ENCODE assay signal across 8 cellular contexts in the genomic region with DNA sequence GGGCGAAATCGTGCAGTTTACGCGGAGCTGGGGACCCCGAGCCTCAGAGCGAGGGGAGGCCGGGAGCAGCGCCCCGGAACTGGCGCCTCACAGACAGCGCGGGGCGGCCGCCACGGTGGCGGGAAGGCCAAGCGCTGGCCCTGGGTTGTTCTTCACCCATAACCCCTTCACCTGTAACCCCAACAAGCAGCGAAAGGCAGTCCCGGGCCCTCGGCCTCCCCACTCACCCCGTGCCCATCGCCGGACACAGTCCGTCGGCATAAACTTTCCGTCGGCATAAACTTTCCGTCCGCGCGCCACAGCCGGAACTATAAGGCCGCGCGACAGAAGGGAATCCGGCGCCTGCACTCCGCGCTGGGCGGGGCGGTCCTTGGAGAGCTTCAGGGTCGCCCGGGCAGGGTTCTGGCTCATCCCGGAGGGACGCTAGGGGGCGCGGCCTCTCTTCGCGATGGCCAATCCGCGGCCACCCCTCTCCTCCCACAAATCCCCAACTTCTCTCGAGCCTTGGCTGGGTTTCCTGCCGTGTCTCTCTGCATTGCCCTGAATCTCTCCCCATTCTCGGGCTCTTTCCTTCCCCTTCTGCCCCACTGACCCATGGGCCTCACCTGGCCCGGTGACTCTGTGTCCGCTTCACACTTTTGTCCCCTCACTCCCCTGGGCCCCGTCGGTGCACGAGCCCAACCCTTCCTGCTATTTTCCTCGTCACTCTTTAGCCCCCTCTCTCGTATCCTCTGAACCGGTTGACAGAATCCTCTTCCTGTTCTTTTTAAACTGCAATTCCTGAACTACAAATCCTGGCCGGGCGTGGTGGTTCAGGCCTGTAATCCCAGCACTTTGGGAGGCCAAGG. TPM values are rescaled to one million over a fixed set of nuclear protein-coding genes. Genes with fewer than 3 reads are reported as not detected.
DNase-seq lines count a peak whose midpoint lies in the region; ATAC-seq, FAIRE-seq and TF ChIP-seq lines count a peak whose summit lies in the region.

Gene INTS14 (minus strand): TSS at position 261 of the 848 bp plus-strand sequence. CDS start 3,751 bp downstream, outside the sequence.

- H3K9me3 Mint-ChIP-seq in activated CD4-positive, alpha-beta T cell treated with anti-CD3 and anti-CD28 coated beads for 36 hours (ENCODE audit: low read depth) = no peaks in the 10 kb centered on the region

- H3K4me1 ChIP-seq in BLaER1 = peaks cover 34% of the 10 kb centered on the region

- ATAC-seq in HG03457 (IDR thresholded peaks at IDR 0.05; ENCODE audit: unreplicated experiment) = peak; percentile 87
- ATAC-seq in activated CD4-positive, alpha-beta T cell treated with anti-CD3 and anti-CD28 coated beads for 36 hours = peak; percentile 99

- H3K36me3 Mint-ChIP-seq in activated CD4-positive, alpha-beta T cell treated with anti-CD3 and anti-CD28 coated beads for 36 hours (ENCODE audit: low read depth) = peaks cover 2% of the 10 kb centered on the region

- DNase-seq in GM19239 (ENCODE audit: insufficient read length, low spot score) (peak; percentile 91), NCI-H524 (lab: John Stamatoyannopoulos, UW) (peak; percentile 95 to 97), choroid plexus epithelial cell (ENCODE audit: low read depth) (peak; percentile 98), kidney glomerular epithelial cell (lab: John Stamatoyannopoulos, UW) (peak; percentile 93)
- peak; percentile 98 for DNase-seq in activated CD4-positive, alpha-beta T cell treated with anti-CD3 and anti-CD28 coated beads for 36 hours
- DNase-seq in stimulated activated CD4-positive, alpha-beta T cell treated with anti-CD3 and anti-CD28 coated beads, Interleukin-1b, Interleukin-23, amount 100 ng/mL, for 1 hour (ENCODE audit: low read depth in 2 of 2) = peak; percentile 80 to 93

- H3K27me3 Mint-ChIP-seq in activated CD4-positive, alpha-beta T cell treated with anti-CD3 and anti-CD28 coated beads for 36 hours = no peaks in the 10 kb centered on the region

- 0 out of 2 replicates have a peak, but pooled peaks cover 6% of the 10 kb centered on the region for H4K20me1 ChIP-seq in BLaER1

- intact Hi-C loops in activated CD4-positive, alpha-beta T cell treated with anti-CD3 and anti-CD28 coated beads for 36 hours (cut with DNase I, micrococcal nuclease) = loop anchor here (1.0 to 10.0 kb wide), 13 partner anchors 81 to 886 kb away; partner anchors contain the start of genes DIS3L (in 2 of the 2), CLPX (in 1 of the 2), DENND4A (in 1 of the 2) and DPP8 (in 1 of the 2)

- H3K27ac Mint-ChIP-seq in activated CD4-positive, alpha-beta T cell treated with anti-CD3 and anti-CD28 coated beads for 36 hours = peak within 1 kb of the TSS; percentile 96

- H3K9me3 ChIP-seq in BLaER1 = no peaks in the 10 kb centered on the region

- FAIRE-seq in GM19239 (lab: Jason Lieb, UNC) = peak; percentile 93

- no peaks in the 10 kb centered on the region for H3K27me3 ChIP-seq in BLaER1

- CTCF ChIA-PET in activated CD4-positive, alpha-beta T cell treated with anti-CD3 and anti-CD28 coated beads for 36 hours (lab: Charles Lee) = interaction anchor here (0.6 to 1.6 kb wide), 14 partner anchors 16 to 477 kb away, joined by 3 to 6 read pairs (median 3); partner anchors contain the start of genes PDCD7 and RAB11A

- H3K36me3 ChIP-seq in BLaER1 = 0 out of 2 replicates have a peak, but pooled peaks cover 4% of the 10 kb centered on the region

- H3K4me1 Mint-ChIP-seq in activated CD4-positive, alpha-beta T cell treated with anti-CD3 and anti-CD28 coated beads for 36 hours = peaks cover 33% of the 10 kb centered on the region

- peak within 1 kb of the TSS; percentile 91 for H3K4me2 ChIP-seq in BLaER1

- POLR2A ChIA-PET in activated CD4-positive, alpha-beta T cell treated with anti-CD3 and anti-CD28 coated beads for 36 hours (lab: Charles Lee) = interaction anchor here (0.5 to 1.4 kb wide), 6 partner anchors 58 to 425 kb away, joined by 3 to 7 read pairs (median 3); partner anchors contain the start of genes RAB11A and RNU5B-1

- peak within 1 kb of the TSS; percentile 97 for H3K4me3 Mint-ChIP-seq in activated CD4-positive, alpha-beta T cell treated with anti-CD3 and anti-CD28 coated beads for 36 hours

- H3K9ac ChIP-seq in BLaER1 = peak within 1 kb of the TSS; percentile 98

- H3K27ac ChIP-seq in BLaER1 = peak within 1 kb of the TSS; percentile 95

- H3K4me3 ChIP-seq in BLaER1 = peak within 1 kb of the TSS; percentile 87
- H3K4me3 ChIP-seq in choroid plexus epithelial cell (ENCODE audit: low read depth, low read length) = peak within 1 kb of the TSS; percentile 94

- peak; percentile 44 for TF ChIP-seq CTCF in choroid plexus epithelial cell (conservative IDR thresholded peaks at IDR 0.05; ENCODE audit: low read depth, low read length)

RNA-seq across cellular contexts. Expression of gene INTS14, which starts in this region (rescaled TPM):
- total RNA-seq in activated CD4-positive, alpha-beta T cell treated with anti-CD3 and anti-CD28 coated beads for 36 hours = 10 to 100 TPM; 49.2 to 59.8 TPM

Comparison
In these comparisons a context has a peak if more than half of its experiments do, and no peak if none do; other contexts are left out.
1. Peak in every context shown above with its lines: DNase-seq, ATAC-seq, H3K4me3 ChIP-seq and H3K27ac ChIP-seq.